1 cellular context compared by ENCODE assay signal in the genomic region with DNA sequence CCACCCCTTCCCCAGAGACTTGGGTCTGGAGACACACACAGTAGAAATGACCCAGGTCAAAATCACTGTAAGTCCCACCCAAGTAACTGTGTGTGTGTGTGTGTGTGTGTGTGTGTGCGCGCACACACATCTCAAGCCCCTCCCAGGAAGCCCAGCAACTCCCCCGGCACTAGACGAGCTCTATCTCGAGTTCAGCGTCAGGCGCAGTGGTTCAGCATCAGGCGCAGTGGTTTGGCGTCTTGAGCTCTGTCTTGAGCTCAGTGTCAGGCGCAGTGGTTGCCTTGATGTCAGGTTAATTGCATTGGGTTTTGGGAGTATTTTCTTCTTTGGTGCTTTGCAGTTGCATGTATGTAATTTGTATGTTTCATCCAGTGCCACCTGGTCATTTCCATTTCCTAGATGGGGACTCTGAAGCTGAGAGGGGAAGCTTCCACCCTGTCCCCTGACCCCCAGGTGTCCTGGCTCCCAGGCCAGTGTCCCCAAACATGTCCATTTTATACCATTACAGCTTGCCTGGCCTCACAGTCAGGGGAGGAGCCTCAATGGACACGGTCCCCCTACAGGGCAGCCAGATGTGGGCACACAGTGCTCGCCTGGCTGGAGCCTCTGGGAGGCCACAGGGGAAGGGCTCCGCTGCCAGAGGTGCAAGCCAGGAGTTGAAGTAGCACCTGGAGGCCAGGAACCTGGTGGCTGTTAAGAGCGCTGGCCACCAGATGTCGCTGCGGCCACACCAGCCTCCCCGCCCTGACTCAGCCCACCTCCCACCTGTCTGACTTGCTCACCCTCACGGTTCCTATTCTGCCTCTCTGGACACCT.
TF ChIP-seq lines count a peak whose summit lies in the region.

No MANE protein-coding gene starts in this region.

TF ChIP-seq in HepG2, 621 proteins besides CTCF, POLR2A, EP300 and RAD21 (continued from another document and continues in another):
- TF ChIP-seq, protein P1, sequence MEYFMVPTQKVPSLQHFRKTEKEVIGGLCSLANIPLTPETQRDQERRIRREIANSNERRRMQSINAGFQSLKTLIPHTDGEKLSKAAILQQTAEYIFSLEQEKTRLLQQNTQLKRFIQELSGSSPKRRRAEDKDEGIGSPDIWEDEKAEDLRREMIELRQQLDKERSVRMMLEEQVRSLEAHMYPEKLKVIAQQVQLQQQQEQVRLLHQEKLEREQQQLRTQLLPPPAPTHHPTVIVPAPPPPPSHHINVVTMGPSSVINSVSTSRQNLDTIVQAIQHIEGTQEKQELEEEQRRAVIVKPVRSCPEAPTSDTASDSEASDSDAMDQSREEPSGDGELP (IDR thresholded peaks at IDR 0.05; ENCODE audit: borderline replicate concordance, low read depth) = peak; percentile 32; the same call in 1 of the 2 replicates
- TF ChIP-seq NR2F1 (CRISPR knock-in tag; IDR thresholded peaks at IDR 0.05) (no peak), ZNF556 (CRISPR knock-in tag; IDR thresholded peaks at IDR 0.05; ENCODE audit: borderline replicate concordance) (peak; percentile 30; the same call in 1 of the 2 replicates), ZFP1 (CRISPR knock-in tag; IDR thresholded peaks at IDR 0.05) (no peak), KAT2B (IDR thresholded peaks at IDR 0.05; ENCODE audit: borderline replicate concordance, low read depth, low read length) (no peak), FOXK1 (CRISPR knock-in tag; IDR thresholded peaks at IDR 0.05; ENCODE audit: borderline replicate concordance, low read depth) (peak; percentile 64; the same call in 1 of the 2 replicates), ZNF713 (CRISPR knock-in tag; IDR thresholded peaks at IDR 0.05) (no peak), FOXC1 (CRISPR knock-in tag; IDR thresholded peaks at IDR 0.05; ENCODE audit: borderline replicate concordance) (no peak), TOPORS (CRISPR knock-in tag; IDR thresholded peaks at IDR 0.05) (no peak), CHD4 (IDR thresholded peaks at IDR 0.05; ENCODE audit: borderline replicate concordance, low read length) (no peak), GATA4 (IDR thresholded peaks at IDR 0.05; ENCODE audit: borderline replicate concordance, low read depth) (no peak), ATAD3A (CRISPR knock-in tag; IDR thresholded peaks at IDR 0.05) (no peak), SETDB1 (CRISPR knock-in tag; IDR thresholded peaks at IDR 0.05; ENCODE audit: borderline replicate concordance) (no peak), ZNF577 (CRISPR knock-in tag; IDR thresholded peaks at IDR 0.05; ENCODE audit: borderline replicate concordance, low read depth) (no peak), ZMAT3 (CRISPR knock-in tag; conservative IDR thresholded peaks at IDR 0.05) (no peak), ZNF616 (CRISPR knock-in tag; IDR thresholded peaks at IDR 0.05; ENCODE audit: low read depth) (no peak; the same call in 1 of the 2 replicates), ZNF546 (CRISPR knock-in tag; conservative IDR thresholded peaks at IDR 0.05) (no peak), ZNF264 (CRISPR knock-in tag; IDR thresholded peaks at IDR 0.05) (no peak), POLR2G (IDR thresholded peaks at IDR 0.05; ENCODE audit: low read depth, low read length) (no peak), NR2F2 (IDR thresholded peaks at IDR 0.05; ENCODE audit: borderline replicate concordance, low read depth) (no peak), ZNF510 (CRISPR knock-in tag; IDR thresholded peaks at IDR 0.05; ENCODE audit: low read depth) (no peak), NKX3-1 (CRISPR knock-in tag; IDR thresholded peaks at IDR 0.05) (no peak), ZFP62 (CRISPR knock-in tag; IDR thresholded peaks at IDR 0.05) (no peak), SRY (CRISPR knock-in tag; IDR thresholded peaks at IDR 0.05) (no peak), ZNF33B (CRISPR knock-in tag; IDR thresholded peaks at IDR 0.05) (no peak), ZBTB42 (CRISPR knock-in tag; IDR thresholded peaks at IDR 0.05) (no peak), SCMH1 (CRISPR knock-in tag; IDR thresholded peaks at IDR 0.05; ENCODE audit: borderline replicate concordance) (no peak), ZNF766 (CRISPR knock-in tag; IDR thresholded peaks at IDR 0.05; ENCODE audit: borderline replicate concordance) (no peak), MYC (CRISPR knock-in tag; IDR thresholded peaks at IDR 0.05; ENCODE audit: borderline replicate concordance) (no peak; the same call in 1 of the 2 replicates), DMAP1 (CRISPR knock-in tag; IDR thresholded peaks at IDR 0.05) (0 out of 2 replicates have a peak, but pooled peaks have one; percentile 50), ZNF788 (CRISPR knock-in tag; IDR thresholded peaks at IDR 0.05; ENCODE audit: borderline replicate concordance) (peak; percentile 75), AGO2 (optimal IDR thresholded peaks at IDR 0.05; ENCODE audit: low read depth, low read length) (no peak), U2AF2 (IDR thresholded peaks at IDR 0.05; ENCODE audit: low read depth, low read length) (no peak)
- TF ChIP-seq, protein P2, sequence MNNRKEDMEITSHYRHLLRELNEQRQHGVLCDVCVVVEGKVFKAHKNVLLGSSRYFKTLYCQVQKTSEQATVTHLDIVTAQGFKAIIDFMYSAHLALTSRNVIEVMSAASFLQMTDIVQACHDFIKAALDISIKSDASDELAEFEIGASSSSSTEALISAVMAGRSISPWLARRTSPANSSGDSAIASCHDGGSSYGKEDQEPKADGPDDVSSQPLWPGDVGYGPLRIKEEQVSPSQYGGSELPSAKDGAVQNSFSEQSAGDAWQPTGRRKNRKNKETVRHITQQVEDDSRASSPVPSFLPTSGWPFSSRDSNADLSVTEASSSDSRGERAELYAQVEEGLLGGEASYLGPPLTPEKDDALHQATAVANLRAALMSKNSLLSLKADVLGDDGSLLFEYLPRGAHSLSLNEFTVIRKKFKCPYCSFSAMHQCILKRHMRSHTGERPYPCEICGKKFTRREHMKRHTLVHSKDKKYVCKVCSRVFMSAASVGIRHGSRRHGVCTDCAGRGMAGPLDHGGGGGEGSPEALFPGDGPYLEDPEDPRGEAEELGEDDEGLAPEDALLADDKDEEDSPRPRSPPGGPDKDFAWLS (CRISPR knock-in tag; IDR thresholded peaks at IDR 0.05; ENCODE audit: borderline replicate concordance) = no peak
- TF ChIP-seq, protein P3, sequence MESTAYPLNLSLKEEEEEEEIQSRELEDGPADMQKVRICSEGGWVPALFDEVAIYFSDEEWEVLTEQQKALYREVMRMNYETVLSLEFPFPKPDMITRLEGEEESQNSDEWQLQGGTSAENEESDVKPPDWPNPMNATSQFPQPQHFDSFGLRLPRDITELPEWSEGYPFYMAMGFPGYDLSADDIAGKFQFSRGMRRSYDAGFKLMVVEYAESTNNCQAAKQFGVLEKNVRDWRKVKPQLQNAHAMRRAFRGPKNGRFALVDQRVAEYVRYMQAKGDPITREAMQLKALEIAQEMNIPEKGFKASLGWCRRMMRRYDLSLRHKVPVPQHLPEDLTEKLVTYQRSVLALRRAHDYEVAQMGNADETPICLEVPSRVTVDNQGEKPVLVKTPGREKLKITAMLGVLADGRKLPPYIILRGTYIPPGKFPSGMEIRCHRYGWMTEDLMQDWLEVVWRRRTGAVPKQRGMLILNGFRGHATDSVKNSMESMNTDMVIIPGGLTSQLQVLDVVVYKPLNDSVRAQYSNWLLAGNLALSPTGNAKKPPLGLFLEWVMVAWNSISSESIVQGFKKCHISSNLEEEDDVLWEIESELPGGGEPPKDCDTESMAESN (CRISPR knock-in tag; conservative IDR thresholded peaks at IDR 0.05) = peak; percentile 69
- TF ChIP-seq, protein P4, sequence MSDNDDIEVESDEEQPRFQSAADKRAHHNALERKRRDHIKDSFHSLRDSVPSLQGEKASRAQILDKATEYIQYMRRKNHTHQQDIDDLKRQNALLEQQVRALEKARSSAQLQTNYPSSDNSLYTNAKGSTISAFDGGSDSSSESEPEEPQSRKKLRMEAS (IDR thresholded peaks at IDR 0.05) = peak; percentile 51; the same call in 1 of the 2 replicates
- TF ChIP-seq, protein P5, sequence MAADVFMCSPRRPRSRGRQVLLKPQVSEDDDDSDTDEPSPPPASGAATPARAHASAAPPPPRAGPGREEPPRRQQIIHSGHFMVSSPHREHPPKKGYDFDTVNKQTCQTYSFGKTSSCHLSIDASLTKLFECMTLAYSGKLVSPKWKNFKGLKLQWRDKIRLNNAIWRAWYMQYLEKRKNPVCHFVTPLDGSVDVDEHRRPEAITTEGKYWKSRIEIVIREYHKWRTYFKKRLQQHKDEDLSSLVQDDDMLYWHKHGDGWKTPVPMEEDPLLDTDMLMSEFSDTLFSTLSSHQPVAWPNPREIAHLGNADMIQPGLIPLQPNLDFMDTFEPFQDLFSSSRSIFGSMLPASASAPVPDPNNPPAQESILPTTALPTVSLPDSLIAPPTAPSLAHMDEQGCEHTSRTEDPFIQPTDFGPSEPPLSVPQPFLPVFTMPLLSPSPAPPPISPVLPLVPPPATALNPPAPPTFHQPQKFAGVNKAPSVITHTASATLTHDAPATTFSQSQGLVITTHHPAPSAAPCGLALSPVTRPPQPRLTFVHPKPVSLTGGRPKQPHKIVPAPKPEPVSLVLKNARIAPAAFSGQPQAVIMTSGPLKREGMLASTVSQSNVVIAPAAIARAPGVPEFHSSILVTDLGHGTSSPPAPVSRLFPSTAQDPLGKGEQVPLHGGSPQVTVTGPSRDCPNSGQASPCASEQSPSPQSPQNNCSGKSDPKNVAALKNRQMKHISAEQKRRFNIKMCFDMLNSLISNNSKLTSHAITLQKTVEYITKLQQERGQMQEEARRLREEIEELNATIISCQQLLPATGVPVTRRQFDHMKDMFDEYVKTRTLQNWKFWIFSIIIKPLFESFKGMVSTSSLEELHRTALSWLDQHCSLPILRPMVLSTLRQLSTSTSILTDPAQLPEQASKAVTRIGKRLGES (CRISPR knock-in tag; IDR thresholded peaks at IDR 0.05; ENCODE audit: borderline replicate concordance) = no peak
- TF ChIP-seq, protein P6, sequence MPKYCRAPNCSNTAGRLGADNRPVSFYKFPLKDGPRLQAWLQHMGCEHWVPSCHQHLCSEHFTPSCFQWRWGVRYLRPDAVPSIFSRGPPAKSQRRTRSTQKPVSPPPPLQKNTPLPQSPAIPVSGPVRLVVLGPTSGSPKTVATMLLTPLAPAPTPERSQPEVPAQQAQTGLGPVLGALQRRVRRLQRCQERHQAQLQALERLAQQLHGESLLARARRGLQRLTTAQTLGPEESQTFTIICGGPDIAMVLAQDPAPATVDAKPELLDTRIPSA (CRISPR knock-in tag; IDR thresholded peaks at IDR 0.05; ENCODE audit: borderline replicate concordance) = no peak
- TF ChIP-seq, protein P7, sequence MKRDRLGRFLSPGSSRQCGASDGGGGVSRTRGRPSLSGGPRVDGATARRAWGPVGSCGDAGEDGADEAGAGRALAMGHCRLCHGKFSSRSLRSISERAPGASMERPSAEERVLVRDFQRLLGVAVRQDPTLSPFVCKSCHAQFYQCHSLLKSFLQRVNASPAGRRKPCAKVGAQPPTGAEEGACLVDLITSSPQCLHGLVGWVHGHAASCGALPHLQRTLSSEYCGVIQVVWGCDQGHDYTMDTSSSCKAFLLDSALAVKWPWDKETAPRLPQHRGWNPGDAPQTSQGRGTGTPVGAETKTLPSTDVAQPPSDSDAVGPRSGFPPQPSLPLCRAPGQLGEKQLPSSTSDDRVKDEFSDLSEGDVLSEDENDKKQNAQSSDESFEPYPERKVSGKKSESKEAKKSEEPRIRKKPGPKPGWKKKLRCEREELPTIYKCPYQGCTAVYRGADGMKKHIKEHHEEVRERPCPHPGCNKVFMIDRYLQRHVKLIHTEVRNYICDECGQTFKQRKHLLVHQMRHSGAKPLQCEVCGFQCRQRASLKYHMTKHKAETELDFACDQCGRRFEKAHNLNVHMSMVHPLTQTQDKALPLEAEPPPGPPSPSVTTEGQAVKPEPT (CRISPR knock-in tag; IDR thresholded peaks at IDR 0.05; ENCODE audit: low read depth) = no peak
- TF ChIP-seq, protein P8, sequence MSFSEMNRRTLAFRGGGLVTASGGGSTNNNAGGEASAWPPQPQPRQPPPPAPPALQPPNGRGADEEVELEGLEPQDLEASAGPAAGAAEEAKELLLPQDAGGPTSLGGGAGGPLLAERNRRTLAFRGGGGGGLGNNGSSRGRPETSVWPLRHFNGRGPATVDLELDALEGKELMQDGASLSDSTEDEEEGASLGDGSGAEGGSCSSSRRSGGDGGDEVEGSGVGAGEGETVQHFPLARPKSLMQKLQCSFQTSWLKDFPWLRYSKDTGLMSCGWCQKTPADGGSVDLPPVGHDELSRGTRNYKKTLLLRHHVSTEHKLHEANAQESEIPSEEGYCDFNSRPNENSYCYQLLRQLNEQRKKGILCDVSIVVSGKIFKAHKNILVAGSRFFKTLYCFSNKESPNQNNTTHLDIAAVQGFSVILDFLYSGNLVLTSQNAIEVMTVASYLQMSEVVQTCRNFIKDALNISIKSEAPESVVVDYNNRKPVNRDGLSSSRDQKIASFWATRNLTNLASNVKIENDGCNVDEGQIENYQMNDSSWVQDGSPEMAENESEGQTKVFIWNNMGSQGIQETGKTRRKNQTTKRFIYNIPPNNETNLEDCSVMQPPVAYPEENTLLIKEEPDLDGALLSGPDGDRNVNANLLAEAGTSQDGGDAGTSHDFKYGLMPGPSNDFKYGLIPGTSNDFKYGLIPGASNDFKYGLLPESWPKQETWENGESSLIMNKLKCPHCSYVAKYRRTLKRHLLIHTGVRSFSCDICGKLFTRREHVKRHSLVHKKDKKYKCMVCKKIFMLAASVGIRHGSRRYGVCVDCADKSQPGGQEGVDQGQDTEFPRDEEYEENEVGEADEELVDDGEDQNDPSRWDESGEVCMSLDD (CRISPR knock-in tag; IDR thresholded peaks at IDR 0.05; ENCODE audit: borderline replicate concordance) = no peak
- TF ChIP-seq, protein P9, sequence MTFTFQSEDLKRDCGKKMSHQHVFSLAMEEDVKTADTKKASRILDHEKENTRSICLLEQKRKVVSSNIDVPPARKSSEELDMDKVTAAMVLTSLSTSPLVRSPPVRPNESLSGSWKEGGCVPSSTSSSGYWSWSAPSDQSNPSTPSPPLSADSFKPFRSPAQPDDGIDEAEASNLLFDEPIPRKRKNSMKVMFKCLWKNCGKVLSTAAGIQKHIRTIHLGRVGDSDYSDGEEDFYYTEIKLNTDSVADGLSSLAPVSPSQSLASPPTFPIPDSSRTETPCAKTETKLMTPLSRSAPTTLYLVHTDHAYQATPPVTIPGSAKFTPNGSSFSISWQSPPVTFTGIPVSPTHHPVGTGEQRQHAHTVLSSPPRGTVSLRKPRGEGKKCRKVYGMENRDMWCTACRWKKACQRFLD (CRISPR knock-in tag; IDR thresholded peaks at IDR 0.05; ENCODE audit: borderline replicate concordance) = no peak
- TF ChIP-seq, protein P10, sequence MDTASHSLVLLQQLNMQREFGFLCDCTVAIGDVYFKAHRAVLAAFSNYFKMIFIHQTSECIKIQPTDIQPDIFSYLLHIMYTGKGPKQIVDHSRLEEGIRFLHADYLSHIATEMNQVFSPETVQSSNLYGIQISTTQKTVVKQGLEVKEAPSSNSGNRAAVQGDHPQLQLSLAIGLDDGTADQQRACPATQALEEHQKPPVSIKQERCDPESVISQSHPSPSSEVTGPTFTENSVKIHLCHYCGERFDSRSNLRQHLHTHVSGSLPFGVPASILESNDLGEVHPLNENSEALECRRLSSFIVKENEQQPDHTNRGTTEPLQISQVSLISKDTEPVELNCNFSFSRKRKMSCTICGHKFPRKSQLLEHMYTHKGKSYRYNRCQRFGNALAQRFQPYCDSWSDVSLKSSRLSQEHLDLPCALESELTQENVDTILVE (CRISPR knock-in tag; IDR thresholded peaks at IDR 0.05) = no peak
